In the genomic region with DNA sequence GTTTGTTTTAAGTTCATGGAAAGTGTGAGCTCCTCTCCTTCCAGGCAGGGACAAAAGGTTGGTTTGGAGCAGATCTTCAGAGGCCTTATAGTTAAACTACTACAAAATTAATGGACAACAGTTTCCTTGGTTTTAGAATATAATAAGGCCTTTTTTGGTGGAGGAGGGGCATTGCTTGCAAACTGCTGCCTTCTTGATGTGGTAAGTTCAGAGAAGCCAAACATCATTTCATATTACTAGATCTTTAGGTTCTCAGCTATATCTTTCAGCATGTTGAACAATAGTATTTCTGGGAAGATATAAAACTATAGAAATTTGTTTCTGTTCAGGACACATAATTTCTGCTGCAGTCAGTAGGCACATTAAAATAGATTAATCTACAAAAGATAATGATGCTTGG, we compare ENCODE assay signal across 31 cellular contexts.
"Had no signal": no experiment of that assay in that cellular context is flagged by ENCODE, and none has a peak within 500 bp of the region (broad histone marks: within the 10 kb centered on the region; RNA-seq: fewer than 3 reads in every experiment).

No MANE protein-coding gene starts in this region.

- ATAC-seq: left colon; left lung; lower lobe of right lung; natural killer cell; right cardiac atrium; sciatic nerve; stimulated activated naive B cell treated with anti-CD40 and anti-IgM and Interleukin-4, amounts not matched to agents 10 μg/mL and 1 μg/mL and 100 μg/mL, for 72 hours; stimulated activated naive CD8-positive, alpha-beta T cell treated with anti-CD3 and anti-CD28 coated beads, Interleukin-15, Interleukin-2, amounts not matched to agents 100 U/mL and 50 U/mL, for 24 hours; upper lobe of right lung had no signal

- H3K4me1 ChIP-seq: left lung, lower lobe of right lung, neural progenitor cell, stomach, suprapubic skin, tibial artery, upper lobe of right lung had no signal

- H2AFZ ChIP-seq: neural progenitor cell had no signal

- H3K36me3 ChIP-seq: left lung, lower lobe of right lung, neural progenitor cell, neutrophil, ovary, stomach, suprapubic skin, thoracic aorta, tibial artery, upper lobe of right lung had no signal

- H3K9me3 ChIP-seq: left lung, lower lobe of right lung, neutrophil, ovary, stomach, suprapubic skin, thoracic aorta, tibial artery, upper lobe of right lung had no signal

- H3K27me3 ChIP-seq: left lung, neural progenitor cell, neutrophil, ovary, stomach, suprapubic skin, tibial artery, upper lobe of right lung had no signal

- H3K27ac ChIP-seq: left lung, lower lobe of right lung, neural progenitor cell, neutrophil, ovary, skin epidermis, stomach, suprapubic skin, thoracic aorta, tibial artery, upper lobe of right lung had no signal

- H3K4me2 ChIP-seq: neural progenitor cell had no signal

- H3K9me3 Mint-ChIP-seq: immature natural killer cell, neural progenitor cell had no signal

- DNase-seq: hypothalamus; immature natural killer cell; kidney; left colon; left lung; lower lobe of right lung; mammary epithelial cell; mesenchymal stem cell; natural killer cell; nephron progenitor cell; occipital lobe; ovary; retina; right cardiac atrium; stimulated activated CD4-positive, alpha-beta T cell treated with anti-CD3 and anti-CD28 coated beads, Interleukin-12 subunit alpha, Interleukin-12 subunit beta, amount 100 ng/mL, for 4 hours; stimulated activated CD4-positive, alpha-beta T cell treated with anti-CD3 and anti-CD28 coated beads, Interleukin-15, amount 100 ng/mL, for 24 hours; stimulated activated CD4-positive, alpha-beta T cell treated with anti-CD3 and anti-CD28 coated beads, Interleukin-2, amount 100 ng/mL, for 24 hours; stimulated activated CD4-positive, alpha-beta T cell treated with anti-CD3 and anti-CD28 coated beads, Interleukin-4, amount 100 ng/mL, for 1 hour; stimulated activated naive B cell treated with anti-CD40 and anti-IgM and Interleukin-4, amounts not matched to agents 10 μg/mL and 1 μg/mL and 100 μg/mL, for 72 hours; stimulated activated naive CD8-positive, alpha-beta T cell treated with anti-CD3 and anti-CD28 coated beads, Interleukin-15, Interleukin-2, amounts not matched to agents 100 U/mL and 50 U/mL, for 24 hours; stomach; tibial artery; trophoblast cell; upper lobe of right lung had no signal

- H3K36me3 Mint-ChIP-seq: natural killer cell had no signal

- H3K27ac Mint-ChIP-seq: natural killer cell; nephron progenitor cell; neural progenitor cell; progenitor cell of endocrine pancreas; stimulated activated naive B cell treated with anti-CD40 and anti-IgM and Interleukin-4, amounts not matched to agents 10 μg/mL and 1 μg/mL and 100 μg/mL, for 72 hours had no signal

- H3K4me3 Mint-ChIP-seq: immature natural killer cell; natural killer cell; nephron progenitor cell; neural progenitor cell; stimulated activated naive B cell treated with anti-CD40 and anti-IgM and Interleukin-4, amounts not matched to agents 10 μg/mL and 1 μg/mL and 100 μg/mL, for 72 hours had no signal

- H3K4me3 ChIP-seq: left lung, lower lobe of right lung, neural progenitor cell, ovary, skin epidermis, stomach, suprapubic skin, thoracic aorta, tibial artery, upper lobe of right lung had no signal

- H3K27me3 Mint-ChIP-seq: progenitor cell of endocrine pancreas; stimulated activated naive B cell treated with anti-CD40 and anti-IgM and Interleukin-4, amounts not matched to agents 10 μg/mL and 1 μg/mL and 100 μg/mL, for 72 hours had no signal

- H3K4me1 Mint-ChIP-seq: immature natural killer cell; natural killer cell; nephron progenitor cell; neural progenitor cell; stimulated activated naive B cell treated with anti-CD40 and anti-IgM and Interleukin-4, amounts not matched to agents 10 μg/mL and 1 μg/mL and 100 μg/mL, for 72 hours had no signal
